In the genomic region with DNA sequence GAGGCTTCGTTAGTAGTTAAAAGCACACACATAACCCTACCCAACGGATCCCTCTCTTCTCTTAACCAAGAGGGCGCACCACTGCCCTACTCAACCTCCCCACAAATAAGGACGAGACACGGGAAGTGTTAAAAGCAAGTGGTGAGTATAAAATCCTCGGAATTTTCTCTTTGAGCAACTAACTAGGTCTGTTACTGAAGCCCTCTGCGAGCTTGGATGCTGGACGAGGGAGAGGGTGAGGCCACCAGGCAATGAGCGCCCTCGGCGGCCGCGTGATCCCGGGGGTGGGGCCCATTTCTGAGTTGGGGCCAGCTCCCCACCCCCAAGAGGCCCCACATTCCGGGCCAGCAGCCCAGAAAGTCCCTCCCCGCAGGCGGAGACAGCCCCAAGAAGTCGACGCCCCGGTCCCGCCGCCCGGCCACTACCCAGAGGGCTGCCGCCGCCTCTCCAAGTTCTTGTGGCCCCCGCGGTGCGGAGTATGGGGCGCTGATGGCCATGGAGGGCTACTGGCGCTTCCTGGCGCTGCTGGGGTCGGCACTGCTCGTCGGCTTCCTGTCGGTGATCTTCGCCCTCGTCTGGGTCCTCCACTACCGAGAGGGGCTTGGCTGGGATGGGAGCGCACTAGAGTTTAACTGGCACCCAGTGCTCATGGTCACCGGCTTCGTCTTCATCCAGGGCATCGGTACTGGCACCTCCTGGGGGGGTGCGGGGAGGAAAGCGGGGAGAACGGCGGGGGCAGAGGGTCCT, we compare ENCODE assay signal across 8 cellular contexts. TPM values are rescaled to one million over a fixed set of nuclear protein-coding genes. Genes with fewer than 3 reads are reported as not detected.
DNase-seq lines count a peak whose midpoint lies in the region; ATAC-seq and TF ChIP-seq lines count a peak whose summit lies in the region.

A gene with protein sequence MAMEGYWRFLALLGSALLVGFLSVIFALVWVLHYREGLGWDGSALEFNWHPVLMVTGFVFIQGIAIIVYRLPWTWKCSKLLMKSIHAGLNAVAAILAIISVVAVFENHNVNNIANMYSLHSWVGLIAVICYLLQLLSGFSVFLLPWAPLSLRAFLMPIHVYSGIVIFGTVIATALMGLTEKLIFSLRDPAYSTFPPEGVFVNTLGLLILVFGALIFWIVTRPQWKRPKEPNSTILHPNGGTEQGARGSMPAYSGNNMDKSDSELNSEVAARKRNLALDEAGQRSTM (plus strand): TSS at position 418 of the 747 bp plus-strand sequence. CDS start 72 bp downstream, at position 490.

- ATAC-seq in GM19438 (IDR thresholded peaks at IDR 0.05; ENCODE audit: low read depth, unreplicated experiment) = peak; percentile 51
- ATAC-seq in esophagus mucosa = peak; percentile 53
- ATAC-seq in HG03521 (IDR thresholded peaks at IDR 0.05; ENCODE audit: unreplicated experiment) = no peak

- H3K4me1 ChIP-seq in HUES64 (ENCODE audit: insufficient read depth, low read length) (peaks cover 23% of the 10 kb centered on the region), mononuclear cell (ENCODE audit: insufficient read depth, low read length) (peaks cover 30% of the 10 kb centered on the region), thymus (ENCODE audit: control insufficient read depth, insufficient read depth, low read length) (no peaks in the 10 kb centered on the region)

- H3K9ac ChIP-seq in HUES64 (ENCODE audit: low read depth, low read length) = peak within 1 kb of the TSS; percentile 84

- H3K27me3 ChIP-seq in HUES64 (ENCODE audit: insufficient read depth, low read length) = peaks cover 5% of the 10 kb centered on the region; the same call in 1 of the 2 replicates
- peaks cover 10% of the 10 kb centered on the region for H3K27me3 ChIP-seq in mononuclear cell (ENCODE audit: insufficient read depth, low read length)
- no peaks in the 10 kb centered on the region for H3K27me3 ChIP-seq in thymus (ENCODE audit: control insufficient read depth, insufficient read depth)

- under 1% methylated on average over 45 of the region's 46 CpGs for WGBS in HUES64
- under 1% methylated on average over 46 of the region's 46 CpGs for WGBS in thymus

- H3K4me3 ChIP-seq in HUES64 (ENCODE audit: low read length) (peak within 1 kb of the TSS; percentile 88), WI38 (ENCODE audit: low read depth, low read length) (peak within 1 kb of the TSS; percentile 91), mononuclear cell (ENCODE audit: low read length) (peak within 1 kb of the TSS; percentile 50), thymus (ENCODE audit: low read length) (peak within 1 kb of the TSS; percentile 50)

- TF ChIP-seq CTCF in WI38 (IDR thresholded peaks at IDR 0.05; ENCODE audit: low read depth, low read length) = no peak

- H3K27ac ChIP-seq in HUES64 (ENCODE audit: low read depth, low read length) = peak within 1 kb of the TSS; percentile 71
- H3K27ac ChIP-seq in thymus (ENCODE audit: low read depth) = peak within 1 kb of the TSS; percentile 66

- H3K36me3 ChIP-seq in HUES64 (ENCODE audit: insufficient read depth, low read length) (no peaks in the 10 kb centered on the region), thymus (ENCODE audit: control insufficient read depth, insufficient read depth) (no peaks in the 10 kb centered on the region)

- DNase-seq in Daoy (ENCODE audit: low read depth) = peak; percentile 64

- H3K9me3 ChIP-seq in HUES64 (ENCODE audit: insufficient read depth, low read depth, low read length) = no peaks in the 10 kb centered on the region
- no peaks in the 10 kb centered on the region for H3K9me3 ChIP-seq in mononuclear cell (ENCODE audit: low read depth, low read length)
- H3K9me3 ChIP-seq in thymus (ENCODE audit: control insufficient read depth) = no peaks in the 10 kb centered on the region

RNA-seq across cellular contexts. Expression of the gene that starts here (rescaled TPM):
- total RNA-seq in Daoy (2014; rRNA removed; shearing (Covaris generic)) = 10.2 and 12.3 TPM in 2 replicates
- 5.1 TPM for polyA plus RNA-seq in HUES64 (2013, experiment 1 of 2)
- 5.3 TPM for polyA plus RNA-seq in HUES64 (2013, experiment 2 of 2)
- total RNA-seq in esophagus mucosa (7.2 TPM), mononuclear cell (7.5 TPM)
- polyA plus RNA-seq in thymus = 80.7 TPM
